ENCODE assay signal across 23 cellular contexts in the genomic region with DNA sequence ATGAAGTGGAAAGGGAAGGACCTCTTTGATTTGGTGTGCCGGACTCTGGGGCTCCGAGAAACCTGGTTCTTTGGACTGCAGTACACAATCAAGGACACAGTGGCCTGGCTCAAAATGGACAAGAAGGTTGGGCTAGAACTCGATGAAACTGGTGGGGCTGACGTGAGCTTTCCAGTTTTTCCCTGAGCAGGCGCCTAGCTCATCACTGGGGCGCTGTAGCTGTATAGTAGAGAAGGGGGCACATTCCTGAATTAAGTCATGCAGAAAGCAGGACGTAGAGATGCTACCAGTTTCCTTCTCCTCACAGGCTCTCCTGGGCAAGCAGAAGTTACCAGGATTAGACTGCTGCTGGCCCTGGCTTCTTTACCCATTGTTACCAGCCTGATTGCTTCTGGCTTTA. TPM values are rescaled to one million over a fixed set of nuclear protein-coding genes. Genes with fewer than 3 reads are reported as not detected.
DNase-seq lines count a peak whose midpoint lies in the region; ATAC-seq, FAIRE-seq and TF ChIP-seq lines count a peak whose summit lies in the region.
"Had no signal": no experiment of that assay in that cellular context is flagged by ENCODE, and none has a peak within 500 bp of the region (broad histone marks: within the 10 kb centered on the region; RNA-seq: fewer than 3 reads in every experiment).

No MANE protein-coding gene starts in this region.

- ATAC-seq in GM23338 = no peak; the same call in 2 of the 3 replicates
- ATAC-seq: GM12878, HepG2 had no signal

- POLR2A ChIA-PET in RWPE1 (lab: Yijun Ruan, JAX; ENCODE audit: low non-redundant PET) = no interaction called here

- no peak for FAIRE-seq in astrocyte (lab: Jason Lieb, UNC)
- FAIRE-seq: A549, GM12878, H1, HepG2 had no signal

- H3K9me3 Mint-ChIP-seq in GM23338 (no peaks in the 10 kb centered on the region), astrocyte (ENCODE audit: unreplicated experiment) (no peaks in the 10 kb centered on the region)
- H3K9me3 Mint-ChIP-seq: CD4-positive, CD25-positive, alpha-beta regulatory T cell had no signal

- H3K9me3 ChIP-seq in astrocyte (ENCODE audit: insufficient read depth, low read depth, low read length) (no peaks in the 10 kb centered on the region), thyroid gland (no peaks in the 10 kb centered on the region)
- H3K9me3 ChIP-seq: A549, BE2C had no signal

- no peak overlapping the region for H3K27ac Mint-ChIP-seq in GM23338
- H3K27ac Mint-ChIP-seq in astrocyte (ENCODE audit: unreplicated experiment) = no peak overlapping the region

- H2AFZ ChIP-seq in GM23338 (no peak overlapping the region), astrocyte (ENCODE audit: low read depth, low read length) (no peak overlapping the region)

- H3K9me2 ChIP-seq in GM23338 (ENCODE audit: insufficient read depth) = no peaks in the 10 kb centered on the region

- intact Hi-C loops in thyroid gland (cut with DNase I) = loop anchor here (10.0 kb wide), 2 partner anchors 58 to 368 kb away; no protein-coding TSS in a partner anchor

- H3K27ac ChIP-seq in GM23338 (ENCODE audit: low read depth) (no peak overlapping the region), astrocyte (ENCODE audit: low read depth, low read length) (peak overlapping the region; percentile 9), thyroid gland (peak overlapping the region in 2 of 3 donors; percentile 15 to 41), RWPE1 (no peak overlapping the region)
- H3K27ac ChIP-seq: A549, HL-60 had no signal

- H3K4me1 ChIP-seq in GM23338 (ENCODE audit: insufficient read depth) = peaks cover 4% of the 10 kb centered on the region
- peaks cover 36% of the 10 kb centered on the region for H3K4me1 ChIP-seq in astrocyte (ENCODE audit: insufficient read depth, low read length)
- peaks cover 10 to 14% of the 10 kb centered on the region in 2 donors for H3K4me1 ChIP-seq in thyroid gland
- H3K4me1 ChIP-seq: BE2C had no signal

- H3K27me3 ChIP-seq in GM23338 (ENCODE audit: insufficient read depth) = no peaks in the 10 kb centered on the region
- no peaks in the 10 kb centered on the region for H3K27me3 ChIP-seq in astrocyte (ENCODE audit: insufficient read depth, low read length)
- H3K27me3 ChIP-seq in thyroid gland = no peaks in the 10 kb centered on the region
- H3K27me3 ChIP-seq: BE2C had no signal

- H3K79me2 ChIP-seq in GM23338 (replicated peaks; ENCODE audit: insufficient read depth) (peaks cover 37% of the 10 kb centered on the region), astrocyte (ENCODE audit: insufficient read depth, low read length) (peaks cover 84% of the 10 kb centered on the region)

- 0 out of 2 replicates have a peak, but pooled peaks cover 5% of the 10 kb centered on the region for H3F3A ChIP-seq in GM23338 (replicated peaks; ENCODE audit: low read depth)

- H3K4me3 Mint-ChIP-seq in GM23338 = no peak overlapping the region
- no peak overlapping the region for H3K4me3 Mint-ChIP-seq in astrocyte (ENCODE audit: unreplicated experiment)
- H3K4me3 Mint-ChIP-seq: CD4-positive, CD25-positive, alpha-beta regulatory T cell had no signal

- H3K9ac ChIP-seq in astrocyte (ENCODE audit: low read length) = peak overlapping the region; percentile 3

- DNase-seq in GM23338 (ENCODE audit: low spot score) (peak; percentile 11), astrocyte (ENCODE audit: low read depth) (peak; percentile 39), kidney glomerular epithelial cell (lab: John Stamatoyannopoulos, UW) (peak; percentile 90), thyroid gland (peak; percentile 54 to 69), SW 1271 (lab: John Stamatoyannopoulos, UW) (no peak), RWPE1 (ENCODE audit: low spot score) (no peak), activated T-cell treated with anti-CD3 and anti-CD28 coated beads for 4 hours (no peak)
- DNase-seq: BE2C; CD4-positive, CD25-positive, alpha-beta regulatory T cell; DMS79 treated with DMSO at 0.1 percent for 48 hours; KBM-7; MM.1S; NCI-H1048; NCI-H1417 treated with DMSO at 0.1 percent for 48 hours; NCI-H187; NCI-H446 treated with DMSO at 0.1 percent for 48 hours; NCI-H526 treated with DMSO at 0.1 percent for 48 hours; SHP77 had no signal

- H3K27me3 Mint-ChIP-seq in GM23338 (ENCODE audit: insufficient read depth, low read depth, poor library complexity) (peaks cover 6% of the 10 kb centered on the region), astrocyte (ENCODE audit: low read depth, unreplicated experiment) (no peaks in the 10 kb centered on the region)
- H3K27me3 Mint-ChIP-seq: CD4-positive, CD25-positive, alpha-beta regulatory T cell had no signal

- H3K4me3 ChIP-seq in GM23338 (no peak overlapping the region), astrocyte (ENCODE audit: insufficient read depth, low read depth, low read length) (no peak overlapping the region), thyroid gland (replicated peaks in 1 of 3) (no peak overlapping the region)
- H3K4me3 ChIP-seq: A549, GM12878 had no signal

- WGBS in thyroid gland, 2 donors = 32 to 62% methylated on average over 7 of the region's 7 CpGs

- H3K36me3 ChIP-seq in GM23338 (ENCODE audit: insufficient read depth) (no peaks in the 10 kb centered on the region), astrocyte (ENCODE audit: insufficient read depth, low read length) (peaks cover 22% of the 10 kb centered on the region), thyroid gland (peaks cover 0 to 4% of the 10 kb centered on the region in 2 donors)

- H3K36me3 Mint-ChIP-seq in GM23338 (ENCODE audit: low read depth) (peaks cover 19% of the 10 kb centered on the region; the same call in 2 of the 3 replicates), astrocyte (ENCODE audit: low read depth, unreplicated experiment) (peaks cover 15% of the 10 kb centered on the region)

- no peak for TF ChIP-seq POLR2A in thyroid gland (IDR thresholded peaks at IDR 0.05)

- H3K4me2 ChIP-seq in GM23338 (no peak overlapping the region), astrocyte (ENCODE audit: low read length) (peak overlapping the region; percentile 3)
- H3K4me2 ChIP-seq: A549 had no signal

- peaks cover 15% of the 10 kb centered on the region; the same call in 1 of the 2 replicates for H4K20me1 ChIP-seq in GM23338 (replicated peaks; ENCODE audit: insufficient read depth)
- H4K20me1 ChIP-seq in astrocyte (ENCODE audit: insufficient read depth, low read length) = no peaks in the 10 kb centered on the region

- TF ChIP-seq CTCF in GM23338 (conservative IDR thresholded peaks at IDR 0.05; ENCODE audit: low read depth in 2 of 2) (no peak), astrocyte (IDR thresholded peaks at IDR 0.05; ENCODE audit: insufficient read depth, low read depth, low read length) (no peak), thyroid gland (IDR thresholded peaks at IDR 0.05) (no peak), RWPE1 (conservative IDR thresholded peaks at IDR 0.05; ENCODE audit: low read depth) (no peak)

- H3K4me1 Mint-ChIP-seq in GM23338 = peaks cover 10% of the 10 kb centered on the region; the same call in 2 of the 3 replicates
- peaks cover 11% of the 10 kb centered on the region for H3K4me1 Mint-ChIP-seq in astrocyte (ENCODE audit: low read depth, unreplicated experiment)

- CTCF ChIA-PET in RWPE1 (lab: Yijun Ruan, JAX) = interaction anchor here (0.7 to 2.2 kb wide), 3 partner anchors 361 to 452 kb away, joined by 3 to 10 read pairs (median 3); no protein-coding TSS in a partner anchor

TF ChIP-seq in GM23338, 12 proteins besides CTCF, POLR2A, EP300 and RAD21 (continues in another document):
- TF ChIP-seq, protein P1, sequence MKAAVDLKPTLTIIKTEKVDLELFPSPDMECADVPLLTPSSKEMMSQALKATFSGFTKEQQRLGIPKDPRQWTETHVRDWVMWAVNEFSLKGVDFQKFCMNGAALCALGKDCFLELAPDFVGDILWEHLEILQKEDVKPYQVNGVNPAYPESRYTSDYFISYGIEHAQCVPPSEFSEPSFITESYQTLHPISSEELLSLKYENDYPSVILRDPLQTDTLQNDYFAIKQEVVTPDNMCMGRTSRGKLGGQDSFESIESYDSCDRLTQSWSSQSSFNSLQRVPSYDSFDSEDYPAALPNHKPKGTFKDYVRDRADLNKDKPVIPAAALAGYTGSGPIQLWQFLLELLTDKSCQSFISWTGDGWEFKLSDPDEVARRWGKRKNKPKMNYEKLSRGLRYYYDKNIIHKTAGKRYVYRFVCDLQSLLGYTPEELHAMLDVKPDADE (IDR thresholded peaks at IDR 0.05) = no peak
- no peak for TF ChIP-seq CREB1 (CRISPR knock-in tag; IDR thresholded peaks at IDR 0.05; ENCODE audit: low read depth)
- TF ChIP-seq, protein P2, sequence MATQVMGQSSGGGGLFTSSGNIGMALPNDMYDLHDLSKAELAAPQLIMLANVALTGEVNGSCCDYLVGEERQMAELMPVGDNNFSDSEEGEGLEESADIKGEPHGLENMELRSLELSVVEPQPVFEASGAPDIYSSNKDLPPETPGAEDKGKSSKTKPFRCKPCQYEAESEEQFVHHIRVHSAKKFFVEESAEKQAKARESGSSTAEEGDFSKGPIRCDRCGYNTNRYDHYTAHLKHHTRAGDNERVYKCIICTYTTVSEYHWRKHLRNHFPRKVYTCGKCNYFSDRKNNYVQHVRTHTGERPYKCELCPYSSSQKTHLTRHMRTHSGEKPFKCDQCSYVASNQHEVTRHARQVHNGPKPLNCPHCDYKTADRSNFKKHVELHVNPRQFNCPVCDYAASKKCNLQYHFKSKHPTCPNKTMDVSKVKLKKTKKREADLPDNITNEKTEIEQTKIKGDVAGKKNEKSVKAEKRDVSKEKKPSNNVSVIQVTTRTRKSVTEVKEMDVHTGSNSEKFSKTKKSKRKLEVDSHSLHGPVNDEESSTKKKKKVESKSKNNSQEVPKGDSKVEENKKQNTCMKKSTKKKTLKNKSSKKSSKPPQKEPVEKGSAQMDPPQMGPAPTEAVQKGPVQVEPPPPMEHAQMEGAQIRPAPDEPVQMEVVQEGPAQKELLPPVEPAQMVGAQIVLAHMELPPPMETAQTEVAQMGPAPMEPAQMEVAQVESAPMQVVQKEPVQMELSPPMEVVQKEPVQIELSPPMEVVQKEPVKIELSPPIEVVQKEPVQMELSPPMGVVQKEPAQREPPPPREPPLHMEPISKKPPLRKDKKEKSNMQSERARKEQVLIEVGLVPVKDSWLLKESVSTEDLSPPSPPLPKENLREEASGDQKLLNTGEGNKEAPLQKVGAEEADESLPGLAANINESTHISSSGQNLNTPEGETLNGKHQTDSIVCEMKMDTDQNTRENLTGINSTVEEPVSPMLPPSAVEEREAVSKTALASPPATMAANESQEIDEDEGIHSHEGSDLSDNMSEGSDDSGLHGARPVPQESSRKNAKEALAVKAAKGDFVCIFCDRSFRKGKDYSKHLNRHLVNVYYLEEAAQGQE (IDR thresholded peaks at IDR 0.05; ENCODE audit: unreplicated experiment) = no peak
- TF ChIP-seq JUNB (IDR thresholded peaks at IDR 0.05; ENCODE audit: unreplicated experiment) = no peak
- TF ChIP-seq NANOG (IDR thresholded peaks at IDR 0.05; ENCODE audit: borderline replicate concordance) = no peak

RNA-seq across cellular contexts. Expression of gene NF2, which starts 33.3 kb away (rescaled TPM):
- 50.6 and 54.5 TPM in 2 replicates for total RNA-seq in GM23338 (2014; rRNA removed; shearing (Covaris generic))
- polyA plus RNA-seq in GM23338 (2016; fragmentation: Nextera tagmentation; extraction: Ambion mirVana) = 14.4 and 15.0 TPM in 2 replicates
- total RNA-seq in astrocyte (84.8 and 93.4 TPM in 2 replicates), thyroid gland (10 to 100 TPM; 37.5 to 65.5 (median 51.6) TPM)

RNA-seq across cellular contexts. Expression of gene NIPSNAP1, which starts 55.8 kb away (rescaled TPM):
- 136 and 154 TPM in 2 replicates for total RNA-seq in GM23338 (2014; rRNA removed; shearing (Covaris generic))
- 72.0 and 80.3 TPM in 2 replicates for polyA plus RNA-seq in GM23338 (2016; fragmentation: Nextera tagmentation; extraction: Ambion mirVana)
- 84.7 and 85.4 TPM in 2 replicates for total RNA-seq in astrocyte
- 10 to 100 TPM; 24.2 to 55.4 (median 39.6) TPM for total RNA-seq in thyroid gland

Comparison
In these comparisons a context has a peak if more than half of its experiments do, and no peak if none do; other contexts are left out.
1. DNase-seq: peak in GM23338 (single experiment), astrocyte (single experiment), kidney glomerular epithelial cell (single experiment) and thyroid gland (2 of 2); none in SW 1271 (0 of 2), RWPE1 (single experiment) and activated T-cell treated with anti-CD3 and anti-CD28 coated beads for 4 hours (single experiment).
2. H3K27ac ChIP-seq: peak in astrocyte (single experiment) and thyroid gland (2 of 3); none in GM23338 (single experiment) and RWPE1 (single experiment).